9 cellular contexts compared by ENCODE assay signal in genomic region chr11:18706330-18707243, GRCh38. TPM values are rescaled to one million over a fixed set of nuclear protein-coding genes. Genes with fewer than 3 reads are reported as not detected.
DNase-seq lines count a peak whose midpoint lies in the region; ATAC-seq and TF ChIP-seq lines count a peak whose summit lies in the region.
"Had no signal": no experiment of that assay in that cellular context is flagged by ENCODE, and none has a peak within 500 bp of the region (broad histone marks: within the 10 kb centered on the region; RNA-seq: fewer than 3 reads in every experiment).

No MANE protein-coding gene starts in this region.

- no peaks in the 10 kb centered on the region for H4K20me1 ChIP-seq in Loucy (ENCODE audit: insufficient read depth, low read length, poor library complexity, severe bottlenecking)

- peak overlapping the region; percentile 75 for H3K27ac ChIP-seq in temporal lobe (ENCODE audit: low read depth, low read length)

- no peaks in the 10 kb centered on the region for H3K4me1 ChIP-seq in Loucy (ENCODE audit: insufficient read depth, low read length, poor library complexity, severe bottlenecking)
- peaks cover 10% of the 10 kb centered on the region for H3K4me1 ChIP-seq in endocrine pancreas (ENCODE audit: control insufficient read depth, insufficient read depth, low read length)

- H3K27me3 ChIP-seq in Loucy (ENCODE audit: insufficient read depth, low read length, poor library complexity, severe bottlenecking) (peaks cover 33% of the 10 kb centered on the region), endocrine pancreas (ENCODE audit: control insufficient read depth, insufficient read depth, low read length) (no peaks in the 10 kb centered on the region)

- no peak overlapping the region for H3K27ac Mint-ChIP-seq in mesothelial cell of epicardium

- no peaks in the 10 kb centered on the region for H3K79me2 ChIP-seq in Loucy (ENCODE audit: insufficient read depth, low read length)

- peaks cover 46% of the 10 kb centered on the region for H3K27me3 Mint-ChIP-seq in mesothelial cell of epicardium (ENCODE audit: low read depth)

- no peaks in the 10 kb centered on the region for H3K36me3 Mint-ChIP-seq in mesothelial cell of epicardium

- H3K4me3 Mint-ChIP-seq in mesothelial cell of epicardium = peak overlapping the region; percentile 69

- ATAC-seq in GM18907 (IDR thresholded peaks at IDR 0.05; ENCODE audit: unreplicated experiment) (peak; percentile 65), HG02870 (IDR thresholded peaks at IDR 0.05; ENCODE audit: unreplicated experiment) (no peak)

- H3K9me3 Mint-ChIP-seq in mesothelial cell of epicardium = no peaks in the 10 kb centered on the region

- H3K9ac ChIP-seq in Loucy (ENCODE audit: low read depth, low read length, poor library complexity, severe bottlenecking) = no peak overlapping the region
- H3K9ac ChIP-seq in endocrine pancreas (ENCODE audit: control insufficient read depth, insufficient read depth, low read length) = peak overlapping the region; percentile 93

- H3K4me1 Mint-ChIP-seq in mesothelial cell of epicardium = peaks cover 14% of the 10 kb centered on the region

- H3K36me3 ChIP-seq in Loucy (ENCODE audit: insufficient read depth, low read length) (no peaks in the 10 kb centered on the region), endocrine pancreas (ENCODE audit: control insufficient read depth, insufficient read depth, low read length) (no peaks in the 10 kb centered on the region)

- no peak overlapping the region for H3K4me2 ChIP-seq in Loucy (ENCODE audit: low read depth, low read length, poor library complexity, severe bottlenecking)

- H3F3A ChIP-seq in Loucy (ENCODE audit: low read depth) = no peaks in the 10 kb centered on the region

- no peaks in the 10 kb centered on the region for H3K9me3 ChIP-seq in Loucy (ENCODE audit: insufficient read depth, low read depth, low read length)
- no peaks in the 10 kb centered on the region for H3K9me3 ChIP-seq in endocrine pancreas (ENCODE audit: control insufficient read depth, low read length)

- peak overlapping the region; percentile 46; the same call in 1 of the 2 replicates for H2AFZ ChIP-seq in Loucy (ENCODE audit: low read length)

- H3K4me3 ChIP-seq in Loucy (ENCODE audit: low read length, poor library complexity, severe bottlenecking) (no peak overlapping the region), endocrine pancreas (ENCODE audit: control insufficient read depth, insufficient read depth, low read length) (peak overlapping the region; percentile 63)

- no peak for TF ChIP-seq CTCF in Loucy (conservative IDR thresholded peaks at IDR 0.05; ENCODE audit: low read length)
- TF ChIP-seq CTCF in mesothelial cell of epicardium (IDR thresholded peaks at IDR 0.05; ENCODE audit: unreplicated experiment) = no peak

- in situ Hi-C loops in KBM-7 (cut with MboI; ENCODE audit: low pct_unique_long_range_greater_than_20kb, low sequenced_read_pairs) = no loop called here

- H3K9me2 ChIP-seq in Loucy (replicated peaks; ENCODE audit: low read depth, low read length) = no peaks in the 10 kb centered on the region

- DNase-seq in activated CD4-positive, alpha-beta T cell treated with anti-CD3 and anti-CD28 coated beads, Interleukin-2, amount 50 U/mL, for 48 hours = peak; percentile 32 to 50
- DNase-seq in mesothelial cell of epicardium (ENCODE audit: low spot score in 2 of 2, unreplicated experiment in 2 of 2) = no peak
- DNase-seq in KBM-7 = no peak

RNA-seq across cellular contexts. Expression of gene TMEM86A, which starts 8.0 kb away (rescaled TPM):
- total RNA-seq in mesothelial cell of epicardium = 6.6 to 7.9 TPM (median 7.4 TPM) in 3 replicates
- total RNA-seq in temporal lobe = 4.2 TPM

RNA-seq across cellular contexts. Expression of gene IGSF22, which starts 19.4 kb away (rescaled TPM):
- total RNA-seq in mesothelial cell of epicardium = 0.24 to 0.47 TPM (median 0.45 TPM) in 3 replicates
- total RNA-seq in temporal lobe = under 0.01 TPM
- total RNA-seq: subcutaneous adipose tissue had no signal

Comparison
In these comparisons a context has a peak if more than half of its experiments do, and no peak if none do; other contexts are left out.
1. DNase-seq: peak in activated CD4-positive, alpha-beta T cell treated with anti-CD3 and anti-CD28 coated beads, Interleukin-2, amount 50 U/mL, for 48 hours (2 of 2); none in mesothelial cell of epicardium (0 of 2) and KBM-7 (single experiment).